ENCODE assay signal across 11 cellular contexts in genomic region chr2:73982140-73982617, GRCh38. TPM values are rescaled to one million over a fixed set of nuclear protein-coding genes. Genes with fewer than 3 reads are reported as not detected.
DNase-seq lines count a peak whose midpoint lies in the region; ATAC-seq, FAIRE-seq and TF ChIP-seq lines count a peak whose summit lies in the region.
"Had no signal": no experiment of that assay in that cellular context is flagged by ENCODE, and none has a peak within 500 bp of the region (broad histone marks: within the 10 kb centered on the region; RNA-seq: fewer than 3 reads in every experiment).

No MANE protein-coding gene starts in this region.

- H3K9ac ChIP-seq in endodermal cell (ENCODE audit: extremely low read depth, low read length, poor library complexity, severe bottlenecking): no peak overlapping the region

- H3K4me3 Mint-ChIP-seq in CD4-positive, CD25-positive, alpha-beta regulatory T cell: peak overlapping the region; percentile 24 to 77 (median 74)
- peak overlapping the region; percentile 62 for H3K4me3 Mint-ChIP-seq in endodermal cell
- H3K4me3 Mint-ChIP-seq in nephron: peak overlapping the region; percentile 46 to 73 (median 64)

- H3K27ac ChIP-seq in CD4-positive, CD25-positive, alpha-beta regulatory T cell (ENCODE audit: insufficient read depth, low read length, poor library complexity, severe bottlenecking): no peak overlapping the region
- no peak overlapping the region for H3K27ac ChIP-seq in endodermal cell (ENCODE audit: low read depth, low read length)
- H3K27ac ChIP-seq: ascending aorta had no signal

- no peaks in the 10 kb centered on the region for H3K27me3 ChIP-seq in CD4-positive, CD25-positive, alpha-beta regulatory T cell (ENCODE audit: control insufficient read depth, insufficient read depth, low read length)
- peaks cover 9% of the 10 kb centered on the region for H3K27me3 ChIP-seq in endodermal cell (ENCODE audit: control insufficient read depth, insufficient read depth, low read length, poor library complexity, severe bottlenecking)
- H3K27me3 ChIP-seq: ascending aorta had no signal

- no peaks in the 10 kb centered on the region for H3K9me3 ChIP-seq in CD4-positive, CD25-positive, alpha-beta regulatory T cell (ENCODE audit: control insufficient read depth in 2 of 2, low read length in 2 of 2)
- H3K9me3 ChIP-seq in endodermal cell (ENCODE audit: control insufficient read depth, low read length): no peaks in the 10 kb centered on the region
- H3K9me3 ChIP-seq: ascending aorta had no signal

- no peak for FAIRE-seq in D721Med (lab: Jason Lieb, UNC)

- TF ChIP-seq CTCF in endodermal cell (conservative IDR thresholded peaks at IDR 0.05): no peak
- TF ChIP-seq CTCF in nephron (IDR thresholded peaks at IDR 0.05; ENCODE audit: unreplicated experiment in 3 of 3): no peak
- TF ChIP-seq CTCF in D721Med (IDR thresholded peaks at IDR 0.05; ENCODE audit: insufficient read depth, missing control alignments): no peak

- in situ Hi-C loops in G401 (cut with HindIII; ENCODE audit: low sequenced_read_pairs): no loop called here

- H3K27ac Mint-ChIP-seq in CD4-positive, CD25-positive, alpha-beta regulatory T cell: peak overlapping the region in 2 of 3 donors; percentile 42 to 45
- H3K27ac Mint-ChIP-seq in endodermal cell (no peak overlapping the region), nephron (no peak overlapping the region)

- H3K36me3 Mint-ChIP-seq in CD4-positive, CD25-positive, alpha-beta regulatory T cell: no peaks in the 10 kb centered on the region
- peaks cover 8% of the 10 kb centered on the region for H3K36me3 Mint-ChIP-seq in endodermal cell (ENCODE audit: low read depth)
- peaks cover 5% of the 10 kb centered on the region for H3K36me3 Mint-ChIP-seq in nephron (ENCODE audit: low read depth)

- H3K4me1 ChIP-seq in CD4-positive, CD25-positive, alpha-beta regulatory T cell (ENCODE audit: control insufficient read depth, insufficient read depth, low read length, poor library complexity, severe bottlenecking): peaks cover 68% of the 10 kb centered on the region
- H3K4me1 ChIP-seq in endodermal cell (ENCODE audit: control insufficient read depth, insufficient read depth, low read length): peaks cover 13% of the 10 kb centered on the region

- ATAC-seq in CD4-positive, CD25-positive, alpha-beta regulatory T cell (ENCODE audit: low read depth in 2 of 2): no peak
- ATAC-seq in HG02798 (IDR thresholded peaks at IDR 0.05; ENCODE audit: poor library complexity, unreplicated experiment) (no peak), GM18505 (IDR thresholded peaks at IDR 0.05; ENCODE audit: unreplicated experiment) (no peak)

- TF ChIP-seq POLR2A in GM18505 (IDR thresholded peaks at IDR 0.05; ENCODE audit: borderline replicate concordance, extremely low read depth, insufficient read depth, insufficient read length): no peak

- WGBS in endodermal cell (ENCODE audit: insufficient coverage in 1 of 2, insufficient read length in 1 of 2), 2 experiments: 83 to 88% methylated on average over 7 of the region's 7 CpGs

- no peaks in the 10 kb centered on the region for H3K36me3 ChIP-seq in CD4-positive, CD25-positive, alpha-beta regulatory T cell (ENCODE audit: control insufficient read depth, insufficient read depth, low read length)
- peaks cover 8% of the 10 kb centered on the region for H3K36me3 ChIP-seq in endodermal cell (ENCODE audit: control insufficient read depth, insufficient read depth, low read length)
- H3K36me3 ChIP-seq: ascending aorta had no signal

- H3K4me1 Mint-ChIP-seq in CD4-positive, CD25-positive, alpha-beta regulatory T cell: peaks cover 18 to 79% (median 56%) of the 10 kb centered on the region in 4 donors
- peaks cover 39% of the 10 kb centered on the region for H3K4me1 Mint-ChIP-seq in endodermal cell
- H3K4me1 Mint-ChIP-seq in nephron: peaks cover 49% of the 10 kb centered on the region

- H3K9me3 Mint-ChIP-seq in CD4-positive, CD25-positive, alpha-beta regulatory T cell: no peaks in the 10 kb centered on the region
- H3K9me3 Mint-ChIP-seq in endodermal cell (no peaks in the 10 kb centered on the region), nephron (no peaks in the 10 kb centered on the region)

- no peak for DNase-seq in CD4-positive, CD25-positive, alpha-beta regulatory T cell
- DNase-seq in M059J (ENCODE audit: low read depth) (peak; percentile 59), endodermal cell (no peak), D721Med (ENCODE audit: insufficient read length, low spot score) (no peak), G401 (ENCODE audit: low spot score) (no peak)
- DNase-seq: NCI-H187; stimulated activated CD4-positive, alpha-beta T cell treated with anti-CD3 and anti-CD28 coated beads, Interleukin-1b, Interleukin-23, amount 100 ng/mL, for 48 hours had no signal

- no peak overlapping the region for H3K4me3 ChIP-seq in CD4-positive, CD25-positive, alpha-beta regulatory T cell (ENCODE audit: low read depth, low read length)
- H3K4me3 ChIP-seq in endodermal cell (ENCODE audit: low read length): no peak overlapping the region

- no peaks in the 10 kb centered on the region for H3K27me3 Mint-ChIP-seq in CD4-positive, CD25-positive, alpha-beta regulatory T cell
- peaks cover 60% of the 10 kb centered on the region for H3K27me3 Mint-ChIP-seq in endodermal cell (ENCODE audit: insufficient read depth)
- peaks cover 62% of the 10 kb centered on the region for H3K27me3 Mint-ChIP-seq in nephron (ENCODE audit: low read depth)

RNA-seq across cellular contexts. Expression of gene TET3, which starts 2.5 kb away (rescaled TPM):
- total RNA-seq in CD4-positive, CD25-positive, alpha-beta regulatory T cell: 26.3 TPM
- polyA plus RNA-seq in CD4-positive, CD25-positive, alpha-beta regulatory T cell: under 1 TPM; 0.22 to 0.30 (median 0.26) TPM
- total RNA-seq in M059J (2014; rRNA removed; shearing (Covaris generic)): 2.3 and 4.4 TPM in 2 replicates
- total RNA-seq in endodermal cell: 10 to 100 TPM; 23.5 to 26.3 TPM
- 12.5 TPM for polyA plus RNA-seq in endodermal cell (2013, experiment 1 of 2)
- 12.4 TPM for polyA plus RNA-seq in endodermal cell (2013, experiment 2 of 2)
- 2.0 and 3.7 TPM in 2 replicates for total RNA-seq in G401 (2014; rRNA removed; shearing (Covaris generic))

RNA-seq across cellular contexts. Expression of gene DGUOK, which starts 55.5 kb away (rescaled TPM):
- 43.5 TPM for total RNA-seq in CD4-positive, CD25-positive, alpha-beta regulatory T cell
- polyA plus RNA-seq in CD4-positive, CD25-positive, alpha-beta regulatory T cell: 100 to 1,000 TPM; 182 to 226 (median 205) TPM
- 105 and 108 TPM in 2 replicates for total RNA-seq in M059J (2014; rRNA removed; shearing (Covaris generic))
- total RNA-seq in endodermal cell: 10 to 100 TPM; 61.1 to 85.2 TPM
- 121 TPM for polyA plus RNA-seq in endodermal cell (2013, experiment 1 of 2)
- 111 TPM for polyA plus RNA-seq in endodermal cell (2013, experiment 2 of 2)
- 57.2 and 68.9 TPM in 2 replicates for total RNA-seq in G401 (2014; rRNA removed; shearing (Covaris generic))

Comparison
In these comparisons a context has a peak if more than half of its experiments do, and no peak if none do; other contexts are left out.
1. H3K27ac Mint-ChIP-seq: peak in CD4-positive, CD25-positive, alpha-beta regulatory T cell (2 of 3); none in endodermal cell (single experiment) and nephron (0 of 3).
2. Peak in every context shown above with its lines, with median percentiles within 50 percentile points of each other: H3K4me3 Mint-ChIP-seq.